In genomic region chr5:82414043-82414393, GRCh38 we compare ENCODE assay signal across 27 cellular contexts.
DNase-seq lines count a peak whose midpoint lies in the region; ATAC-seq and TF ChIP-seq lines count a peak whose summit lies in the region.
"Had no signal": no experiment of that assay in that cellular context is flagged by ENCODE, and none has a peak within 500 bp of the region (broad histone marks: within the 10 kb centered on the region; RNA-seq: fewer than 3 reads in every experiment).

No MANE protein-coding gene starts in this region.

- H3K27me3 ChIP-seq in RWPE2 (ENCODE audit: insufficient read depth, poor library complexity, severe bottlenecking), result no peaks in the 10 kb centered on the region
- no peaks in the 10 kb centered on the region for H3K27me3 ChIP-seq in mammary epithelial cell (ENCODE audit: insufficient read depth, low read length)
- no peaks in the 10 kb centered on the region for H3K27me3 ChIP-seq in uterus
- H3K27me3 ChIP-seq: MG63, neutrophil, upper lobe of left lung had no signal

- no peak for TF ChIP-seq POLR2A in uterus (IDR thresholded peaks at IDR 0.05)

- no peaks in the 10 kb centered on the region for H3K79me2 ChIP-seq in mammary epithelial cell (ENCODE audit: insufficient read depth, low read length)

- no peaks in the 10 kb centered on the region for H4K20me1 ChIP-seq in mammary epithelial cell (ENCODE audit: insufficient read depth, low read length)

- CTCF ChIA-PET in mammary epithelial cell (lab: Charles Lee; ENCODE audit: low non-redundant PET), result no interaction called here

- H3K36me3 Mint-ChIP-seq in natural killer cell treated with Interleukin-12 subunit alpha and Interleukin-12 subunit beta and Interleukin-15 and Interleukin-18, amount 100 ng/mL, for 72 hours, result no peaks in the 10 kb centered on the region
- H3K36me3 Mint-ChIP-seq: activated naive CD4-positive, alpha-beta T cell treated with anti-CD3 and anti-CD28 coated beads, Interleukin-2, amount 10 ng/mL, durations not matched to agents 7 days and 5 days; immature natural killer cell; stimulated activated memory B cell treated with anti-CD40 and anti-IgM and Interleukin-4, amounts not matched to agents 10 μg/mL and 1 μg/mL and 100 μg/mL, for 72 hours had no signal

- no peaks in the 10 kb centered on the region for H3K9me3 Mint-ChIP-seq in natural killer cell treated with Interleukin-12 subunit alpha and Interleukin-12 subunit beta and Interleukin-15 and Interleukin-18, amount 100 ng/mL, for 72 hours
- H3K9me3 Mint-ChIP-seq: activated CD4-positive, alpha-beta memory T cell treated with anti-CD3 and anti-CD28 coated beads, Interleukin-2, amount 10 ng/mL, durations not matched to agents 7 days and 5 days; activated naive CD4-positive, alpha-beta T cell treated with anti-CD3 and anti-CD28 coated beads, Interleukin-2, amount 10 ng/mL, durations not matched to agents 7 days and 5 days; immature natural killer cell; stimulated activated memory B cell treated with anti-CD40 and anti-IgM and Interleukin-4, amounts not matched to agents 10 μg/mL and 1 μg/mL and 100 μg/mL, for 72 hours; T-helper 2 cell treated with Interferon-gamma antibody and Interleukin-4, amounts not matched to agents 5 μg/mL and 100 μg/mL, for 36 hours had no signal

- H3K27me3 Mint-ChIP-seq in natural killer cell treated with Interleukin-12 subunit alpha and Interleukin-12 subunit beta and Interleukin-15 and Interleukin-18, amount 100 ng/mL, for 72 hours, result no peaks in the 10 kb centered on the region
- H3K27me3 Mint-ChIP-seq: activated CD4-positive, alpha-beta memory T cell treated with anti-CD3 and anti-CD28 coated beads, Interleukin-2, amount 10 ng/mL, durations not matched to agents 7 days and 5 days; activated naive CD4-positive, alpha-beta T cell treated with anti-CD3 and anti-CD28 coated beads, Interleukin-2, amount 10 ng/mL, durations not matched to agents 7 days and 5 days; stimulated activated memory B cell treated with anti-CD40 and anti-IgM and Interleukin-4, amounts not matched to agents 10 μg/mL and 1 μg/mL and 100 μg/mL, for 72 hours had no signal

- in situ Hi-C loops in mammary epithelial cell (cut with MboI; ENCODE audit: low sequenced_read_pairs in 2 of 2), result no loop called here

- DNase-seq in RWPE2 (ENCODE audit: low spot score), result no peak
- DNase-seq in mammary epithelial cell, result no peak
- DNase-seq in natural killer cell treated with Interleukin-12 subunit alpha and Interleukin-12 subunit beta and Interleukin-15 and Interleukin-18, amount 100 ng/mL, for 72 hours (ENCODE audit: low spot score), result no peak
- DNase-seq in uterus, result no peak
- no peak for DNase-seq in NCI-H748 (lab: John Stamatoyannopoulos, UW; ENCODE audit: unreplicated experiment)
- no peak for DNase-seq in NCI-H2029 (lab: John Stamatoyannopoulos, UW)
- DNase-seq in amniotic stem cell (lab: John Stamatoyannopoulos, UW), result no peak
- DNase-seq: activated CD4-positive, alpha-beta memory T cell treated with anti-CD3 and anti-CD28 coated beads, Interleukin-2, amount 10 ng/mL, durations not matched to agents 7 days and 5 days; activated CD8-positive, alpha-beta memory T cell treated with anti-CD3 and anti-CD28 coated beads, Interleukin-2, amount 50 U/mL, for 48 hours; activated naive CD4-positive, alpha-beta T cell treated with anti-CD3 and anti-CD28 coated beads, Interleukin-2, amount 10 ng/mL, durations not matched to agents 7 days and 5 days; C1 segment of cervical spinal cord; COR-L47; DMS53; effector CD4-positive, alpha-beta T cell; MG63; NCI-H2081 treated with DMSO at 0.1 percent for 48 hours; NCI-H2227 treated with DMSO at 0.1 percent for 48 hours; NCI-H526; NK-92 treated with Interleukin-12 subunit alpha and Interleukin-12 subunit beta, amount 100 ng/mL, for 24 hours; substantia nigra; upper lobe of left lung had no signal

- H3K9ac ChIP-seq in mammary epithelial cell (ENCODE audit: insufficient read depth, low read length), result peak overlapping the region; percentile 16

- H3K4me1 Mint-ChIP-seq in natural killer cell treated with Interleukin-12 subunit alpha and Interleukin-12 subunit beta and Interleukin-15 and Interleukin-18, amount 100 ng/mL, for 72 hours (ENCODE audit: low read depth in 2 of 2), result peaks cover 21 to 34% of the 10 kb centered on the region in 2 donors
- H3K4me1 Mint-ChIP-seq: activated naive CD4-positive, alpha-beta T cell treated with anti-CD3 and anti-CD28 coated beads, Interleukin-2, amount 10 ng/mL, durations not matched to agents 7 days and 5 days; stimulated activated memory B cell treated with anti-CD40 and anti-IgM and Interleukin-4, amounts not matched to agents 10 μg/mL and 1 μg/mL and 100 μg/mL, for 72 hours had no signal

- H3K4me2 ChIP-seq in mammary epithelial cell (ENCODE audit: insufficient read depth, low read depth, low read length), result peak overlapping the region; percentile 54

- ATAC-seq in RWPE2 (ENCODE audit: low read depth), result peak; percentile 37; the same call in 2 of the 3 replicates
- no peak for ATAC-seq in natural killer cell treated with Interleukin-12 subunit alpha and Interleukin-12 subunit beta and Interleukin-15 and Interleukin-18, amount 100 ng/mL, for 72 hours
- ATAC-seq: left lobe of liver; Right ventricle myocardium inferior; stimulated activated memory B cell treated with anti-CD40 and anti-IgM and Interleukin-4, amounts not matched to agents 10 μg/mL and 1 μg/mL and 100 μg/mL, for 72 hours had no signal

- peaks cover 20% of the 10 kb centered on the region for H3K4me1 ChIP-seq in RWPE2 (ENCODE audit: insufficient read depth, poor library complexity, severe bottlenecking)
- H3K4me1 ChIP-seq in mammary epithelial cell (ENCODE audit: insufficient read depth, low read length), result peaks cover 33% of the 10 kb centered on the region
- H3K4me1 ChIP-seq in uterus, result no peaks in the 10 kb centered on the region

- H3K27ac ChIP-seq in RWPE2 (ENCODE audit: poor library complexity, severe bottlenecking) (peak overlapping the region; percentile 78), mammary epithelial cell (ENCODE audit: insufficient read depth, low read depth, low read length) (peak overlapping the region; percentile 72), uterus (peak overlapping the region; percentile 40 to 57)
- H3K27ac ChIP-seq: neutrophil had no signal

- dilution Hi-C loops in mammary epithelial cell (cut with HindIII; ENCODE audit: low sequenced_read_pairs), result loop anchor here (5.0 kb wide), 1 partner anchor 57 kb away; no protein-coding TSS in a partner anchor

- no peaks in the 10 kb centered on the region for H3K36me3 ChIP-seq in RWPE2 (ENCODE audit: low read depth)
- no peaks in the 10 kb centered on the region for H3K36me3 ChIP-seq in mammary epithelial cell (ENCODE audit: insufficient read depth, low read length)
- no peaks in the 10 kb centered on the region for H3K36me3 ChIP-seq in uterus
- H3K36me3 ChIP-seq: MG63, neutrophil, upper lobe of left lung had no signal

- BruUV-seq in mammary epithelial cell (replicated peaks; lab: Mats Ljungman, UMichigan), result TSS peak; percentile 97

- H3K4me3 Mint-ChIP-seq in natural killer cell treated with Interleukin-12 subunit alpha and Interleukin-12 subunit beta and Interleukin-15 and Interleukin-18, amount 100 ng/mL, for 72 hours, result peak overlapping the region; percentile 67
- H3K4me3 Mint-ChIP-seq: activated CD4-positive, alpha-beta memory T cell treated with anti-CD3 and anti-CD28 coated beads, Interleukin-2, amount 10 ng/mL, durations not matched to agents 7 days and 5 days; activated naive CD4-positive, alpha-beta T cell treated with anti-CD3 and anti-CD28 coated beads, Interleukin-2, amount 10 ng/mL, durations not matched to agents 7 days and 5 days; stimulated activated memory B cell treated with anti-CD40 and anti-IgM and Interleukin-4, amounts not matched to agents 10 μg/mL and 1 μg/mL and 100 μg/mL, for 72 hours; T-helper 2 cell treated with Interferon-gamma antibody and Interleukin-4, amounts not matched to agents 5 μg/mL and 100 μg/mL, for 36 hours had no signal

- TF ChIP-seq CTCF in RWPE2 (IDR thresholded peaks at IDR 0.05; ENCODE audit: poor library complexity, severe bottlenecking) (no peak), mammary epithelial cell (conservative IDR thresholded peaks at IDR 0.05 in 1 of 2, IDR thresholded peaks at IDR 0.05 in 1 of 2; ENCODE audit: extremely low read depth in 1 of 2, insufficient read depth in 1 of 2, low read depth in 1 of 2, low read length in 2 of 2) (no peak), uterus (IDR thresholded peaks at IDR 0.05) (no peak)

- H3K27ac Mint-ChIP-seq in natural killer cell treated with Interleukin-12 subunit alpha and Interleukin-12 subunit beta and Interleukin-15 and Interleukin-18, amount 100 ng/mL, for 72 hours, result peak overlapping the region; percentile 40 to 70
- H3K27ac Mint-ChIP-seq: activated CD4-positive, alpha-beta memory T cell treated with anti-CD3 and anti-CD28 coated beads, Interleukin-2, amount 10 ng/mL, durations not matched to agents 7 days and 5 days; activated naive CD4-positive, alpha-beta T cell treated with anti-CD3 and anti-CD28 coated beads, Interleukin-2, amount 10 ng/mL, durations not matched to agents 7 days and 5 days; stimulated activated memory B cell treated with anti-CD40 and anti-IgM and Interleukin-4, amounts not matched to agents 10 μg/mL and 1 μg/mL and 100 μg/mL, for 72 hours; T-helper 2 cell treated with Interferon-gamma antibody and Interleukin-4, amounts not matched to agents 5 μg/mL and 100 μg/mL, for 36 hours had no signal

- H3K9me3 ChIP-seq in RWPE2 (ENCODE audit: severe bottlenecking) (no peaks in the 10 kb centered on the region), mammary epithelial cell (replicated peaks; ENCODE audit: insufficient read depth, low read length) (no peaks in the 10 kb centered on the region), uterus (no peaks in the 10 kb centered on the region)
- H3K9me3 ChIP-seq: MG63, neutrophil, upper lobe of left lung had no signal

- H2AFZ ChIP-seq in mammary epithelial cell (ENCODE audit: low read depth, low read length), result no peak overlapping the region

- no peak overlapping the region for H3K4me3 ChIP-seq in RWPE2 (ENCODE audit: severe bottlenecking)
- no peak overlapping the region for H3K4me3 ChIP-seq in mammary epithelial cell (replicated peaks in 1 of 3; ENCODE audit: insufficient read depth in 1 of 3, low read depth in 2 of 3, low read length in 3 of 3)
- no peak overlapping the region for H3K4me3 ChIP-seq in uterus
- H3K4me3 ChIP-seq: MG63, upper lobe of left lung had no signal

- intact Hi-C loops in mammary epithelial cell (cut with micrococcal nuclease) (no loop called here), uterus (cut with DNase I; ENCODE audit: low total_unique reads) (no loop called here)
